In the genomic region with DNA sequence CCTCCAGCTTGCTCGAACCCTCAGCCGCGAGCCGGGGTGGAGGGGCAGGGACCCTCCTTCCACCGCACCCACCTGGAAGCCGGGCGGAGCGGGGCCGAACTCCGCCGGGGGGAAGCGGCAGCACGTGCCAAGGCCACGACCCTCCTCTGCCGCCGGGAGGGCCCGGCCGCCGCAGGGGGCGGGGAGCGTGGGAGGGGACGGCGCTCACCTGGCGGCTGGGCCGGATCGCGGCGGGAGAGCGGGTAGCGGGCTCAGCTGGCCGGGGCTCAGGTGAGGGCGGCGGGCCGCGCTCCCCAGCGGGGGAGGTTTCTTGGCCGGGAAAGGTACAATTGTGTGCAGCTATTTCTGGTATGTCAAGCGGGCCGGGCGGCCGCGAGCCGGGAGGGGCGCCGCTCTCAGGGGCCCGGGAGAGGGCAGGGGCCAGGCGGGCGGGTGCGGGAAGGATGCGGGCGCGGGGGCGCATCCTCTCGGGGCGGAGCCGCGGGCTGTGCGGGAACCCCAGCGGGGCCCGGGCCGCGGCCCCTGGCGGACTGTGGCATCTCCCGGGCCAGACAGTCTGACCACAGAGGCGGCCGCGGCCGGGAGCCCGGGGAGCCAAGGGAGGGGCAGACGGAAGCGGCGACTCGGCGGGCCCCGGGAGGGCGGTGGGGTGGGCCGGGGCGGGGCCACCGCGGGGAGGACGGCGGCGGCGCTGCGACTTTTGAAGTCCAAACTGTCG, we compare ENCODE assay signal across 8 cellular contexts. TPM values are rescaled to one million over a fixed set of nuclear protein-coding genes. Genes with fewer than 3 reads are reported as not detected.
DNase-seq lines count a peak whose midpoint lies in the region; ATAC-seq and TF ChIP-seq lines count a peak whose summit lies in the region.

A gene (plus strand): TSS at position 710 of the 718 bp plus-strand sequence. CDS start 328 bp downstream, outside the sequence.

- no peaks in the 10 kb centered on the region for H3K9me3 Mint-ChIP-seq in activated naive CD8-positive, alpha-beta T cell treated with anti-CD3 and anti-CD28 coated beads for 36 hours

- ATAC-seq in GM19025 (IDR thresholded peaks at IDR 0.05; ENCODE audit: low read depth, unreplicated experiment): peak; percentile 52
- peak; percentile 66 for ATAC-seq in HG03108 (IDR thresholded peaks at IDR 0.05; ENCODE audit: unreplicated experiment)
- ATAC-seq in left cardiac atrium: peak; percentile 83 to 87
- peak; percentile 74 to 83 (median 82) for ATAC-seq in psoas muscle

- H3K4me1 ChIP-seq in psoas muscle: peaks cover 5% of the 10 kb centered on the region

- WGBS in psoas muscle, 3 donors: 1% methylated on average over 48 to 86 of the region's 86 CpGs

- H3K9me3 ChIP-seq in psoas muscle: no peaks in the 10 kb centered on the region

- H3K27me3 ChIP-seq in psoas muscle (ENCODE audit: insufficient read depth in 3 of 3, low read length in 2 of 3): peaks cover 0 to 10% (median 0%) of the 10 kb centered on the region in 3 donors

- peaks cover 7% of the 10 kb centered on the region for H3K4me1 Mint-ChIP-seq in activated naive CD8-positive, alpha-beta T cell treated with anti-CD3 and anti-CD28 coated beads for 36 hours

- peak within 1 kb of the TSS; percentile 10 for H3K27ac ChIP-seq in psoas muscle

- DNase-seq in AG10803 (ENCODE audit: low read depth) (peak; percentile 82), RPMI8226 (peak; percentile 32), left cardiac atrium (peak; percentile 48), psoas muscle (peak; percentile 69 to 74), GF-D8 (lab: John Stamatoyannopoulos, UW) (no peak)
- peak; percentile 39 for DNase-seq in activated naive CD8-positive, alpha-beta T cell treated with anti-CD3 and anti-CD28 coated beads for 36 hours

- no peak within 1 kb of the TSS for H3K27ac Mint-ChIP-seq in activated naive CD8-positive, alpha-beta T cell treated with anti-CD3 and anti-CD28 coated beads for 36 hours

- peak within 1 kb of the TSS; percentile 99 for H3K4me3 ChIP-seq in AG10803 (ENCODE audit: low read length)
- peak within 1 kb of the TSS; percentile 70 for H3K4me3 ChIP-seq in psoas muscle

- peaks cover 25% of the 10 kb centered on the region for H3K27me3 Mint-ChIP-seq in activated naive CD8-positive, alpha-beta T cell treated with anti-CD3 and anti-CD28 coated beads for 36 hours

- intact Hi-C loops in left cardiac atrium (cut with DNase I) (no loop called here), psoas muscle (cut with DNase I) (no loop called here)

- H3K4me3 Mint-ChIP-seq in activated naive CD8-positive, alpha-beta T cell treated with anti-CD3 and anti-CD28 coated beads for 36 hours: peak within 1 kb of the TSS; percentile 73

- H3K36me3 Mint-ChIP-seq in activated naive CD8-positive, alpha-beta T cell treated with anti-CD3 and anti-CD28 coated beads for 36 hours: peaks cover 2% of the 10 kb centered on the region

- no peak for TF ChIP-seq CTCF in AG10803 (conservative IDR thresholded peaks at IDR 0.05; ENCODE audit: low read length)
- TF ChIP-seq CTCF in psoas muscle (IDR thresholded peaks at IDR 0.05): no peak

- H3K36me3 ChIP-seq in psoas muscle (ENCODE audit: insufficient read depth in 1 of 2, low read depth in 1 of 2): no peaks in the 10 kb centered on the region

RNA-seq across cellular contexts. Expression of the gene that starts here (rescaled TPM):
- total RNA-seq in activated naive CD8-positive, alpha-beta T cell treated with anti-CD3 and anti-CD28 coated beads for 36 hours: 10 to 100 TPM; 14.1 to 15.7 TPM
- total RNA-seq in left cardiac atrium (100 to 1,000 TPM; 262 to 273 TPM), psoas muscle (100 to 1,000 TPM in 3 of 4 donors, 10 to 100 TPM in 1; 97.9 to 271 (median 168) TPM)
- 10 to 100 TPM; 15.3 to 63.4 (median 51.8) TPM for polyA plus RNA-seq in psoas muscle

Comparison
In these comparisons a context has a peak if more than half of its experiments do, and no peak if none do; other contexts are left out.
1. RNA of the gene that starts here (total RNA-seq): 262 to 273 TPM in left cardiac atrium and 97.9 to 271 TPM in psoas muscle; 14.1 to 15.7 TPM in activated naive CD8-positive, alpha-beta T cell treated with anti-CD3 and anti-CD28 coated beads for 36 hours; every median in the first group is over 4 times any median in the second.
2. Peak in every context shown above with its lines, with median percentiles within 50 percentile points of each other: ATAC-seq.